ENCODE assay signal across 38 cellular contexts in genomic region chr17:10824874-10825273, GRCh38. TPM values are rescaled to one million over a fixed set of nuclear protein-coding genes. Genes with fewer than 3 reads are reported as not detected.
DNase-seq lines count a peak whose midpoint lies in the region; ATAC-seq and TF ChIP-seq lines count a peak whose summit lies in the region.
"Had no signal": no experiment of that assay in that cellular context is flagged by ENCODE, and none has a peak within 500 bp of the region (broad histone marks: within the 10 kb centered on the region; RNA-seq: fewer than 3 reads in every experiment).

No MANE protein-coding gene starts in this region.

- H3K4me1 Mint-ChIP-seq in stimulated activated naive CD8-positive, alpha-beta T cell treated with anti-CD3 and anti-CD28 coated beads, Interleukin-15, amount 100 ng/mL, for 72 hours = no peaks in the 10 kb centered on the region
- H3K4me1 Mint-ChIP-seq: B cell; CD14-positive monocyte; CD4-positive, alpha-beta memory T cell; CD4-positive, CD25-positive, alpha-beta regulatory T cell; CD8-positive, alpha-beta memory T cell had no signal

- intact Hi-C loops in colonic mucosa (cut with DNase I) = no loop called here
- intact Hi-C loops in left colon (cut with DNase I, micrococcal nuclease) = no loop called here
- intact Hi-C loops in mucosa of descending colon (cut with DNase I, micrococcal nuclease) = no loop called here

- H3K27me3 Mint-ChIP-seq in stimulated activated naive CD8-positive, alpha-beta T cell treated with anti-CD3 and anti-CD28 coated beads, Interleukin-15, amount 100 ng/mL, for 72 hours = peaks cover 9% of the 10 kb centered on the region
- H3K27me3 Mint-ChIP-seq: CD4-positive, CD25-positive, alpha-beta regulatory T cell had no signal

- H3K4me3 ChIP-seq in colonic mucosa = no peak overlapping the region
- H3K4me3 ChIP-seq in mucosa of descending colon = no peak overlapping the region
- no peak overlapping the region for H3K4me3 ChIP-seq in effector memory CD4-positive, alpha-beta T cell (ENCODE audit: insufficient read depth, low read depth, low read length, poor library complexity, severe bottlenecking)
- H3K4me3 ChIP-seq: A549; BLaER1; BLaER1 treated with 17β-estradiol and CSF1 and Interleukin-3, amounts not matched to agents 10 nM and 100 nM had no signal

- H3K36me3 ChIP-seq in colonic mucosa = no peaks in the 10 kb centered on the region
- H3K36me3 ChIP-seq in mucosa of descending colon (ENCODE audit: low read depth) = no peaks in the 10 kb centered on the region
- H3K36me3 ChIP-seq in effector memory CD4-positive, alpha-beta T cell (ENCODE audit: control insufficient read depth, insufficient read depth, low read length) = no peaks in the 10 kb centered on the region
- H3K36me3 ChIP-seq: BE2C; BLaER1; BLaER1 treated with 17β-estradiol and CSF1 and Interleukin-3, amounts not matched to agents 10 nM and 100 nM had no signal

- H3K9ac ChIP-seq in colonic mucosa (ENCODE audit: low read depth in 2 of 2, low read length in 2 of 2) = no peak overlapping the region
- H3K9ac ChIP-seq: BLaER1; BLaER1 treated with 17β-estradiol and CSF1 and Interleukin-3, amounts not matched to agents 10 nM and 100 nM had no signal

- no peaks in the 10 kb centered on the region for H3K27me3 ChIP-seq in colonic mucosa
- H3K27me3 ChIP-seq in effector memory CD4-positive, alpha-beta T cell (replicated peaks; ENCODE audit: control insufficient read depth, insufficient read depth, low read length, poor library complexity, severe bottlenecking) = no peaks in the 10 kb centered on the region
- H3K27me3 ChIP-seq: BE2C; BLaER1; BLaER1 treated with 17β-estradiol and CSF1 and Interleukin-3, amounts not matched to agents 10 nM and 100 nM had no signal

- DNase-seq in stimulated activated naive CD8-positive, alpha-beta T cell treated with anti-CD3 and anti-CD28 coated beads, Interleukin-15, amount 100 ng/mL, for 72 hours = no peak
- no peak for DNase-seq in stimulated activated naive CD8-positive, alpha-beta T cell treated with anti-CD3 and anti-CD28 coated beads, Interleukin-15, Interleukin-2, amounts not matched to agents 100 U/mL and 50 U/mL, for 24 hours
- DNase-seq in colonic mucosa = peak; percentile 50
- peak in 1 of 2 donors; percentile 52 for DNase-seq in left colon
- DNase-seq in mucosa of descending colon = peak in 1 of 3 donors; percentile 61
- DNase-seq in effector memory CD4-positive, alpha-beta T cell = no peak
- DNase-seq in GM19240 (ENCODE audit: insufficient read length, low spot score) = no peak
- DNase-seq in DMS114 treated with DMSO at 0.1 percent for 48 hours (lab: John Stamatoyannopoulos, UW; ENCODE audit: unreplicated experiment) = no peak
- DNase-seq: 8988T; ACHN; AML-193; BE2C; C1 segment of cervical spinal cord; Caco-2; Calu3; CD4-positive, alpha-beta memory T cell; CD4-positive, alpha-beta T cell; CD4-positive, CD25-positive, alpha-beta regulatory T cell; CD8-positive, alpha-beta memory T cell; CD8-positive, alpha-beta T cell; COR-L47; DMS 273 treated with DMSO at 0.1 percent for 48 hours; DMS153; DMS53; DMS79; DMS79 treated with DMSO at 0.1 percent for 48 hours; DND-41; EL had no signal

- H3K9me3 Mint-ChIP-seq in stimulated activated naive CD8-positive, alpha-beta T cell treated with anti-CD3 and anti-CD28 coated beads, Interleukin-15, amount 100 ng/mL, for 72 hours = no peaks in the 10 kb centered on the region
- H3K9me3 Mint-ChIP-seq: CD4-positive, alpha-beta memory T cell; CD4-positive, alpha-beta T cell; CD4-positive, CD25-positive, alpha-beta regulatory T cell; CD8-positive, alpha-beta memory T cell; CD8-positive, alpha-beta T cell had no signal

- no peak overlapping the region for H3K4me3 Mint-ChIP-seq in stimulated activated naive CD8-positive, alpha-beta T cell treated with anti-CD3 and anti-CD28 coated beads, Interleukin-15, amount 100 ng/mL, for 72 hours
- H3K4me3 Mint-ChIP-seq: B cell; CD14-positive monocyte; CD4-positive, alpha-beta memory T cell; CD4-positive, alpha-beta T cell; CD4-positive, CD25-positive, alpha-beta regulatory T cell; CD8-positive, alpha-beta memory T cell; CD8-positive, alpha-beta T cell had no signal

- no peak for ATAC-seq in stimulated activated naive CD8-positive, alpha-beta T cell treated with anti-CD3 and anti-CD28 coated beads, Interleukin-15, amount 100 ng/mL, for 72 hours
- ATAC-seq in stimulated activated naive CD8-positive, alpha-beta T cell treated with anti-CD3 and anti-CD28 coated beads, Interleukin-15, Interleukin-2, amounts not matched to agents 100 U/mL and 50 U/mL, for 24 hours = no peak
- ATAC-seq in left colon (peak; percentile 53), mucosa of descending colon (peak; percentile 9)
- ATAC-seq: A549; CD8-positive, alpha-beta T cell had no signal

- H3K27ac Mint-ChIP-seq in stimulated activated naive CD8-positive, alpha-beta T cell treated with anti-CD3 and anti-CD28 coated beads, Interleukin-15, amount 100 ng/mL, for 72 hours = peak overlapping the region; percentile 40 to 57
- H3K27ac Mint-ChIP-seq: B cell; CD4-positive, alpha-beta memory T cell; CD4-positive, alpha-beta T cell; CD4-positive, CD25-positive, alpha-beta regulatory T cell; CD8-positive, alpha-beta memory T cell; CD8-positive, alpha-beta T cell had no signal

- no peaks in the 10 kb centered on the region for H3K9me3 ChIP-seq in colonic mucosa
- H3K9me3 ChIP-seq in mucosa of descending colon = no peaks in the 10 kb centered on the region
- no peaks in the 10 kb centered on the region for H3K9me3 ChIP-seq in effector memory CD4-positive, alpha-beta T cell (ENCODE audit: control insufficient read depth, low read length)
- H3K9me3 ChIP-seq: A549; BE2C; BLaER1; BLaER1 treated with 17β-estradiol and CSF1 and Interleukin-3, amounts not matched to agents 10 nM and 100 nM; Caco-2 had no signal

- TF ChIP-seq CTCF in colonic mucosa (IDR thresholded peaks at IDR 0.05) (no peak), mucosa of descending colon (IDR thresholded peaks at IDR 0.05) (no peak)

- H3K27ac ChIP-seq in colonic mucosa = no peak overlapping the region
- no peak overlapping the region for H3K27ac ChIP-seq in effector memory CD4-positive, alpha-beta T cell (ENCODE audit: insufficient read depth, low read length, poor library complexity, severe bottlenecking)
- H3K27ac ChIP-seq: 22Rv1; A549; BLaER1; BLaER1 treated with 17β-estradiol and CSF1 and Interleukin-3, amounts not matched to agents 10 nM and 100 nM; C4-2B had no signal

- peaks cover 6% of the 10 kb centered on the region for H3K4me1 ChIP-seq in colonic mucosa
- H3K4me1 ChIP-seq in mucosa of descending colon (ENCODE audit: low read depth) = no peaks in the 10 kb centered on the region
- no peaks in the 10 kb centered on the region for H3K4me1 ChIP-seq in effector memory CD4-positive, alpha-beta T cell (ENCODE audit: control insufficient read depth, insufficient read depth, low read length, poor library complexity, severe bottlenecking)
- H3K4me1 ChIP-seq: A549; BE2C; BLaER1; BLaER1 treated with 17β-estradiol and CSF1 and Interleukin-3, amounts not matched to agents 10 nM and 100 nM; Caco-2 had no signal

RNA-seq across cellular contexts. Expression of gene PIRT, which starts 13.0 kb away (rescaled TPM):
- total RNA-seq in colonic mucosa = 1 to 10 TPM in 1 of 2 donors, under 1 TPM in 1; 0.40 to 1.5 TPM
- 1 to 10 TPM in 1 of 2 donors, under 1 TPM in 1; 0.58 to 1.1 TPM for total RNA-seq in left colon
- 1 to 10 TPM in 2 of 3 donors, under 1 TPM in 1; 0.55 to 7.6 (median 1.1) TPM for total RNA-seq in mucosa of descending colon
- total RNA-seq: A172; A673; B cell; Caco-2; Calu3; CD4-positive, alpha-beta memory T cell; CD4-positive, alpha-beta T cell; CD4-positive, CD25-positive, alpha-beta regulatory T cell; CD8-positive, alpha-beta memory T cell; CD8-positive, alpha-beta T cell; Daoy had no signal

RNA-seq across cellular contexts. Expression of gene TMEM238L, which starts 21.0 kb away (rescaled TPM):
- total RNA-seq in colonic mucosa (10 to 100 TPM; 63.1 to 68.8 TPM), left colon (10 to 100 TPM; 89.7 to 95.0 TPM), mucosa of descending colon (100 to 1,000 TPM in 1 of 3 donors, 10 to 100 TPM in 2; 47.5 to 122 (median 76.5) TPM)
- total RNA-seq: A172; A673; B cell; Caco-2; Calu3; CD4-positive, alpha-beta memory T cell; CD4-positive, alpha-beta T cell; CD4-positive, CD25-positive, alpha-beta regulatory T cell; CD8-positive, alpha-beta memory T cell; CD8-positive, alpha-beta T cell; Daoy had no signal

Comparison
In these comparisons a context has a peak if more than half of its experiments do, and no peak if none do; other contexts are left out.
1. ATAC-seq: peak in left colon (single experiment) and mucosa of descending colon (single experiment); none in stimulated activated naive CD8-positive, alpha-beta T cell treated with anti-CD3 and anti-CD28 coated beads, Interleukin-15, amount 100 ng/mL, for 72 hours (single experiment) and stimulated activated naive CD8-positive, alpha-beta T cell treated with anti-CD3 and anti-CD28 coated beads, Interleukin-15, Interleukin-2, amounts not matched to agents 100 U/mL and 50 U/mL, for 24 hours (single experiment).